8 cellular contexts compared by ENCODE assay signal in the genomic region with DNA sequence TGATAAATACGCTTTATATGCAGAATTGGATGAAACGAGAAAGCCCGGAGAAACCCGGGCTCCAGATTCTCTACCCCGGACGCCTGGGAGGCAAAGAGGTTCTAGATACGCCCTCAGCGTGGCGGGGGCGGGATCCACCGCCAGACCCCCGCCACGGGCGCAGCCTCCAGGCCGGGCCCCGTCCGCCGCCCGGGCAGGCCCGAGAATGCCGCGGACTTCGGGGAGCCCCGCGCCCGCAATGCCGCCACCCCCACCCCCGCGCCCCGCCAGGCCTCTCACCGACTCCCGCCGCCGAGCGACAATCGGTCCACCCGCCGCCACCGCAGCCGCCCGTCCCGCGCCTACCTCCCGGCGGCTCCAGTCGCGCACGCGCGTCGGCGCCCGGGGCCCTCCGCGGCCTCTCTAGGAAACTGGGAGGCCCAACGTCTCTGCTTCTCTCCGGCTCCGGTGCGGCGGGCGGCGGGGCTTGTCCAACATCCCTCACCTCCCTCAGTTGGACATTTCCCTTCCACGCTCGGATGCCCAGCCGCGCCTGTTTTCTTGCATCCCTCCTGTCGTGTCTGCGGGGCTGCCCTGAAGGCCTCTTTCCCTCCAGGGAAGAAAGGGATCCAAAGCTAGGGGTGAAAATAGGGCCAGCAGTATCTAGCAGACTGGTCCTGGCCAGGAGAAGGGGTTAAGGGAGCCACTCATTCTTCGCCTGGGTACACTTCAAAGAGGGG. TPM values are rescaled to one million over a fixed set of nuclear protein-coding genes. Genes with fewer than 3 reads are reported as not detected.
DNase-seq lines count a peak whose midpoint lies in the region; ATAC-seq and TF ChIP-seq lines count a peak whose summit lies in the region.

A gene (minus strand): TSS at position 359 of the 719 bp plus-strand sequence. CDS start 22,121 bp downstream, outside the sequence.

- peaks cover 22% of the 10 kb centered on the region for H3K4me1 Mint-ChIP-seq in activated CD4-positive, alpha-beta memory T cell treated with anti-CD3 and anti-CD28 coated beads, Interleukin-2, amount 10 ng/mL, durations not matched to agents 7 days and 5 days

- H3K27me3 Mint-ChIP-seq in activated CD4-positive, alpha-beta memory T cell treated with anti-CD3 and anti-CD28 coated beads, Interleukin-2, amount 10 ng/mL, durations not matched to agents 7 days and 5 days, result no peaks in the 10 kb centered on the region

- H3K9me3 ChIP-seq in lung (ENCODE audit: control insufficient read depth in 2 of 2, insufficient read depth in 1 of 2, low read length in 1 of 2), result no peaks in the 10 kb centered on the region

- H3K27me3 ChIP-seq in lung (ENCODE audit: control insufficient read depth, insufficient read depth), result no peaks in the 10 kb centered on the region

- CTCF ChIA-PET in activated CD4-positive, alpha-beta memory T cell treated with anti-CD3 and anti-CD28 coated beads, Interleukin-2, amount 10 ng/mL, durations not matched to agents 7 days and 5 days (lab: Charles Lee), result interaction anchor here (1.2 kb wide), 1 partner anchor 34 kb away, joined by 7 read pairs; no protein-coding TSS in a partner anchor

- H3K27ac Mint-ChIP-seq in activated CD4-positive, alpha-beta memory T cell treated with anti-CD3 and anti-CD28 coated beads, Interleukin-2, amount 10 ng/mL, durations not matched to agents 7 days and 5 days, result peak within 1 kb of the TSS; percentile 78

- peak within 1 kb of the TSS; percentile 90 for H3K4me3 Mint-ChIP-seq in activated CD4-positive, alpha-beta memory T cell treated with anti-CD3 and anti-CD28 coated beads, Interleukin-2, amount 10 ng/mL, durations not matched to agents 7 days and 5 days

- H3K4me3 ChIP-seq in lung, result peak within 1 kb of the TSS; percentile 37

- POLR2A ChIA-PET in activated CD4-positive, alpha-beta memory T cell treated with anti-CD3 and anti-CD28 coated beads, Interleukin-2, amount 10 ng/mL, durations not matched to agents 7 days and 5 days (lab: Charles Lee), result interaction anchor here (0.6 to 2.6 kb wide), 9 partner anchors 15 to 285 kb away, joined by 3 to 19 read pairs (median 4); a partner anchor contains a TSS

- ATAC-seq in HG03439 (IDR thresholded peaks at IDR 0.05; ENCODE audit: unreplicated experiment) (peak; percentile 90), lung (ENCODE audit: insufficient read depth, low FRiP score) (peak; percentile 98)

- H3K27ac ChIP-seq in lung (ENCODE audit: low read depth in 1 of 2, low read length in 1 of 2), result peak within 1 kb of the TSS; percentile 31 to 76

- TF ChIP-seq CTCF in lung (IDR thresholded peaks at IDR 0.05; ENCODE audit: control extremely low read depth, extremely low read depth), result no peak

- H3K36me3 Mint-ChIP-seq in activated CD4-positive, alpha-beta memory T cell treated with anti-CD3 and anti-CD28 coated beads, Interleukin-2, amount 10 ng/mL, durations not matched to agents 7 days and 5 days (ENCODE audit: low read depth), result peaks cover 8% of the 10 kb centered on the region

- WGBS in lung, 2 donors, result 1% methylated on average over 65 to 69 of the region's 69 CpGs

- TF ChIP-seq POLR2A in GM19193 (IDR thresholded peaks at IDR 0.05; ENCODE audit: extremely low read depth, insufficient read depth, insufficient read length), result peak; percentile 77

- H3K36me3 ChIP-seq in lung (ENCODE audit: control insufficient read depth in 2 of 2, insufficient read depth in 2 of 2, low read length in 2 of 2), result no peaks in the 10 kb centered on the region

- H3K9me3 Mint-ChIP-seq in activated CD4-positive, alpha-beta memory T cell treated with anti-CD3 and anti-CD28 coated beads, Interleukin-2, amount 10 ng/mL, durations not matched to agents 7 days and 5 days, result no peaks in the 10 kb centered on the region

- peaks cover 0 to 4% of the 10 kb centered on the region in 2 donors for H3K4me1 ChIP-seq in lung (ENCODE audit: control insufficient read depth in 2 of 2, insufficient read depth in 2 of 2, low read length in 2 of 2)

- peak; percentile 76 for DNase-seq in Ammon's horn (ENCODE audit: low spot score)
- peak; percentile 81 for DNase-seq in NCI-H82 (lab: John Stamatoyannopoulos, UW)
- DNase-seq in activated CD4-positive, alpha-beta memory T cell treated with anti-CD3 and anti-CD28 coated beads, Interleukin-2, amount 10 ng/mL, durations not matched to agents 7 days and 5 days, result peak; percentile 80
- peak; percentile 91 for DNase-seq in ecto neural progenitor cell (ENCODE audit: low spot score)
- DNase-seq in lung (ENCODE audit: low spot score), result peak; percentile 76
- peak; percentile 31 to 62 (median 53) for DNase-seq in stimulated activated CD4-positive, alpha-beta T cell treated with anti-CD3 and anti-CD28 coated beads, TNF-alpha, amount 100 ng/mL, for 1 hour (ENCODE audit: low read depth in 3 of 3, low spot score in 1 of 3)

RNA-seq across cellular contexts. Expression of the gene that starts here (rescaled TPM):
- 10 to 100 TPM; 17.8 to 19.6 TPM for total RNA-seq in activated CD4-positive, alpha-beta memory T cell treated with anti-CD3 and anti-CD28 coated beads, Interleukin-2, amount 10 ng/mL, durations not matched to agents 7 days and 5 days
- 10 to 100 TPM; 16.3 to 23.2 TPM for total RNA-seq in lung
- polyA plus RNA-seq in lung, result 1 to 10 TPM; 2.7 to 3.8 TPM

Comparison
In these comparisons a context has a peak if more than half of its experiments do, and no peak if none do; other contexts are left out.
1. Peak in every context shown above with its lines: DNase-seq, ATAC-seq, H3K4me3 ChIP-seq and H3K27ac ChIP-seq.